1 cellular context compared by ENCODE assay signal in the genomic region with DNA sequence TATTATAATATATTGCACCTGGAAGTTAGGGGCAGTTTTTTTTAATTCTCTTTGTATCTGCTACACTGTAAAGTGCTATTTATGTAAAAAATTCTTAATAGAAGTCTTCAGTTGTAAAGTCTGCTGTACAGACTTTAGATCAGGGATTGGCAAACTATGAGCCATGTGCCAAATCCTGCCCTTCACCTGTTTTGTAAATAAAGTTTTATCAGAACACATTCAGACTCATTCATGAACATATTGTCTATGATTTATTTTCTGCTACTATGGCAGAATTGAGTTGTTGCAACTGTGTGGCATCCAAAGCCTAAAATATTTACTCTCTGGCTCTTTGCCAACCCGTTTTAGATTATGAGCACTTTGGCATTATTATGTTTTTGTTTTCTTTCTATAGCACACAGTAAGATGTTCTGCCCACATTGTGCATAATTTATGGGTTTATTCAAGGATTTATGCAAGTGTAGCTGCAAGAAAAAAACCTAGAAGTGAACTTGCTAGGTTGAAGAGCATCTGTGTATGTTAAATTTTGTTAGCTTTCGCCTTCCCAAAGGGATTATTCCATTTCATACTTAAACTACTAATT.
TF ChIP-seq lines count a peak whose summit lies in the region.

No MANE protein-coding gene starts in this region.

TF ChIP-seq in K562, 482 proteins besides CTCF, POLR2A, EP300 and RAD21 (continued from another document):
- TF ChIP-seq TAF15 (IDR thresholded peaks at IDR 0.05; ENCODE audit: low read depth, low read length): no peak
- TF ChIP-seq PTRF (tag; IDR thresholded peaks at IDR 0.05): no peak
- TF ChIP-seq NFIC (IDR thresholded peaks at IDR 0.05): peak; percentile 85
- no peak for TF ChIP-seq SRSF1 (IDR thresholded peaks at IDR 0.05; ENCODE audit: low read depth, low read length)
- TF ChIP-seq CSDE1 (IDR thresholded peaks at IDR 0.05): no peak
- TF ChIP-seq, protein P1, sequence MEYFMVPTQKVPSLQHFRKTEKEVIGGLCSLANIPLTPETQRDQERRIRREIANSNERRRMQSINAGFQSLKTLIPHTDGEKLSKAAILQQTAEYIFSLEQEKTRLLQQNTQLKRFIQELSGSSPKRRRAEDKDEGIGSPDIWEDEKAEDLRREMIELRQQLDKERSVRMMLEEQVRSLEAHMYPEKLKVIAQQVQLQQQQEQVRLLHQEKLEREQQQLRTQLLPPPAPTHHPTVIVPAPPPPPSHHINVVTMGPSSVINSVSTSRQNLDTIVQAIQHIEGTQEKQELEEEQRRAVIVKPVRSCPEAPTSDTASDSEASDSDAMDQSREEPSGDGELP (CRISPR knock-in tag; IDR thresholded peaks at IDR 0.05; ENCODE audit: borderline replicate concordance): no peak
- TF ChIP-seq CEBPG (CRISPR knock-in tag; IDR thresholded peaks at IDR 0.05): no peak
- no peak for TF ChIP-seq CEBPG (tag; conservative IDR thresholded peaks at IDR 0.05 in 1 of 2, IDR thresholded peaks at IDR 0.05 in 1 of 2)
- TF ChIP-seq ZNF785 (CRISPR knock-in tag; IDR thresholded peaks at IDR 0.05): no peak
- TF ChIP-seq, protein P2, sequence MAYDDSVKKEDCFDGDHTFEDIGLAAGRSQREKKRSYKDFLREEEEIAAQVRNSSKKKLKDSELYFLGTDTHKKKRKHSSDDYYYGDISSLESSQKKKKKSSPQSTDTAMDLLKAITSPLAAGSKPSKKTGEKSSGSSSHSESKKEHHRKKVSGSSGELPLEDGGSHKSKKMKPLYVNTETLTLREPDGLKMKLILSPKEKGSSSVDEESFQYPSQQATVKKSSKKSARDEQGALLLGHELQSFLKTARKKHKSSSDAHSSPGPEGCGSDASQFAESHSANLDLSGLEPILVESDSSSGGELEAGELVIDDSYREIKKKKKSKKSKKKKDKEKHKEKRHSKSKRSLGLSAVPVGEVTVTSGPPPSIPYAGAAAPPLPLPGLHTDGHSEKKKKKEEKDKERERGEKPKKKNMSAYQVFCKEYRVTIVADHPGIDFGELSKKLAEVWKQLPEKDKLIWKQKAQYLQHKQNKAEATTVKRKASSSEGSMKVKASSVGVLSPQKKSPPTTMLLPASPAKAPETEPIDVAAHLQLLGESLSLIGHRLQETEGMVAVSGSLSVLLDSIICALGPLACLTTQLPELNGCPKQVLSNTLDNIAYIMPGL (CRISPR knock-in tag; IDR thresholded peaks at IDR 0.05): no peak
- TF ChIP-seq, protein P3, sequence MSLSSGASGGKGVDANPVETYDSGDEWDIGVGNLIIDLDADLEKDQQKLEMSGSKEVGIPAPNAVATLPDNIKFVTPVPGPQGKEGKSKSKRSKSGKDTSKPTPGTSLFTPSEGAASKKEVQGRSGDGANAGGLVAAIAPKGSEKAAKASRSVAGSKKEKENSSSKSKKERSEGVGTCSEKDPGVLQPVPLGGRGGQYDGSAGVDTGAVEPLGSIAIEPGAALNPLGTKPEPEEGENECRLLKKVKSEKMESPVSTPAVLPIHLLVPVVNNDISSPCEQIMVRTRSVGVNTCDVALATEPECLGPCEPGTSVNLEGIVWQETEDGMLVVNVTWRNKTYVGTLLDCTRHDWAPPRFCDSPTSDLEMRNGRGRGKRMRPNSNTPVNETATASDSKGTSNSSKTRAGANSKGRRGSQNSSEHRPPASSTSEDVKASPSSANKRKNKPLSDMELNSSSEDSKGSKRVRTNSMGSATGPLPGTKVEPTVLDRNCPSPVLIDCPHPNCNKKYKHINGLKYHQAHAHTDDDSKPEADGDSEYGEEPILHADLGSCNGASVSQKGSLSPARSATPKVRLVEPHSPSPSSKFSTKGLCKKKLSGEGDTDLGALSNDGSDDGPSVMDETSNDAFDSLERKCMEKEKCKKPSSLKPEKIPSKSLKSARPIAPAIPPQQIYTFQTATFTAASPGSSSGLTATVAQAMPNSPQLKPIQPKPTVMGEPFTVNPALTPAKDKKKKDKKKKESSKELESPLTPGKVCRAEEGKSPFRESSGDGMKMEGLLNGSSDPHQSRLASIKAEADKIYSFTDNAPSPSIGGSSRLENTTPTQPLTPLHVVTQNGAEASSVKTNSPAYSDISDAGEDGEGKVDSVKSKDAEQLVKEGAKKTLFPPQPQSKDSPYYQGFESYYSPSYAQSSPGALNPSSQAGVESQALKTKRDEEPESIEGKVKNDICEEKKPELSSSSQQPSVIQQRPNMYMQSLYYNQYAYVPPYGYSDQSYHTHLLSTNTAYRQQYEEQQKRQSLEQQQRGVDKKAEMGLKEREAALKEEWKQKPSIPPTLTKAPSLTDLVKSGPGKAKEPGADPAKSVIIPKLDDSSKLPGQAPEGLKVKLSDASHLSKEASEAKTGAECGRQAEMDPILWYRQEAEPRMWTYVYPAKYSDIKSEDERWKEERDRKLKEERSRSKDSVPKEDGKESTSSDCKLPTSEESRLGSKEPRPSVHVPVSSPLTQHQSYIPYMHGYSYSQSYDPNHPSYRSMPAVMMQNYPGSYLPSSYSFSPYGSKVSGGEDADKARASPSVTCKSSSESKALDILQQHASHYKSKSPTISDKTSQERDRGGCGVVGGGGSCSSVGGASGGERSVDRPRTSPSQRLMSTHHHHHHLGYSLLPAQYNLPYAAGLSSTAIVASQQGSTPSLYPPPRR (CRISPR knock-in tag; IDR thresholded peaks at IDR 0.05; ENCODE audit: borderline replicate concordance): no peak
- TF ChIP-seq, protein P4, sequence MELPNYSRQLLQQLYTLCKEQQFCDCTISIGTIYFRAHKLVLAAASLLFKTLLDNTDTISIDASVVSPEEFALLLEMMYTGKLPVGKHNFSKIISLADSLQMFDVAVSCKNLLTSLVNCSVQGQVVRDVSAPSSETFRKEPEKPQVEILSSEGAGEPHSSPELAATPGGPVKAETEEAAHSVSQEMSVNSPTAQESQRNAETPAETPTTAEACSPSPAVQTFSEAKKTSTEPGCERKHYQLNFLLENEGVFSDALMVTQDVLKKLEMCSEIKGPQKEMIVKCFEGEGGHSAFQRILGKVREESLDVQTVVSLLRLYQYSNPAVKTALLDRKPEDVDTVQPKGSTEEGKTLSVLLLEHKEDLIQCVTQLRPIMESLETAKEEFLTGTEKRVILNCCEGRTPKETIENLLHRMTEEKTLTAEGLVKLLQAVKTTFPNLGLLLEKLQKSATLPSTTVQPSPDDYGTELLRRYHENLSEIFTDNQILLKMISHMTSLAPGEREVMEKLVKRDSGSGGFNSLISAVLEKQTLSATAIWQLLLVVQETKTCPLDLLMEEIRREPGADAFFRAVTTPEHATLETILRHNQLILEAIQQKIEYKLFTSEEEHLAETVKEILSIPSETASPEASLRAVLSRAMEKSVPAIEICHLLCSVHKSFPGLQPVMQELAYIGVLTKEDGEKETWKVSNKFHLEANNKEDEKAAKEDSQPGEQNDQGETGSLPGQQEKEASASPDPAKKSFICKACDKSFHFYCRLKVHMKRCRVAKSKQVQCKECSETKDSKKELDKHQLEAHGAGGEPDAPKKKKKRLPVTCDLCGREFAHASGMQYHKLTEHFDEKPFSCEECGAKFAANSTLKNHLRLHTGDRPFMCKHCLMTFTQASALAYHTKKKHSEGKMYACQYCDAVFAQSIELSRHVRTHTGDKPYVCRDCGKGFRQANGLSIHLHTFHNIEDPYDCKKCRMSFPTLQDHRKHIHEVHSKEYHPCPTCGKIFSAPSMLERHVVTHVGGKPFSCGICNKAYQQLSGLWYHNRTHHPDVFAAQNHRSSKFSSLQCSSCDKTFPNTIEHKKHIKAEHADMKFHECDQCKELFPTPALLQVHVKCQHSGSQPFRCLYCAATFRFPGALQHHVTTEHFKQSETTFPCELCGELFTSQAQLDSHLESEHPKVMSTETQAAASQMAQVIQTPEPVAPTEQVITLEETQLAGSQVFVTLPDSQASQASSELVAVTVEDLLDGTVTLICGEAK (IDR thresholded peaks at IDR 0.05): peak; percentile 83
- TF ChIP-seq, protein P4 (CRISPR knock-in tag; IDR thresholded peaks at IDR 0.05): peak; percentile 61
- TF ChIP-seq NFRKB (IDR thresholded peaks at IDR 0.05; ENCODE audit: low read depth): no peak
- no peak for TF ChIP-seq EWSR1 (IDR thresholded peaks at IDR 0.05; ENCODE audit: borderline replicate concordance, low read depth, partially characterized antibody)
- no peak for TF ChIP-seq CHCHD3 (CRISPR knock-in tag; IDR thresholded peaks at IDR 0.05)
